8 cellular contexts compared by ENCODE assay signal in genomic region chr6:125749112-125749863, GRCh38. TPM values are rescaled to one million over a fixed set of nuclear protein-coding genes. Genes with fewer than 3 reads are reported as not detected.
DNase-seq lines count a peak whose midpoint lies in the region; FAIRE-seq and TF ChIP-seq lines count a peak whose summit lies in the region.

Gene HEY2, plus strand, starts transcription at chr6:125749632. Its CDS starts 145 bp downstream, at chr6:125749777.

- peak; percentile 89 for DNase-seq in ELR (ENCODE audit: low read depth)
- DNase-seq in H54 (ENCODE audit: insufficient read length, low spot score) = peak; percentile 78
- peak; percentile 94 for DNase-seq in LoVo (ENCODE audit: low spot score)
- DNase-seq in SK-N-MC (ENCODE audit: low read depth, low spot score) = no peak
- DNase-seq in glomerular visceral epithelial cell (ENCODE audit: extremely low spot score) = peak; percentile 89
- DNase-seq in occipital lobe (lab: John Stamatoyannopoulos, UW) = peak; percentile 87
- DNase-seq in superior temporal gyrus (ENCODE audit: extremely low spot score) = peak; percentile 94

- peak within 1 kb of the TSS; percentile 72 for H3K9ac ChIP-seq in SK-N-MC (ENCODE audit: insufficient read length)

- no peak for TF ChIP-seq POLR2A in H54 (IDR thresholded peaks at IDR 0.05; ENCODE audit: low read depth, low read length)

- H3K27me3 Mint-ChIP-seq in activated naive CD8-positive, alpha-beta T cell = peaks cover 26% of the 10 kb centered on the region

- peaks cover 35% of the 10 kb centered on the region for H3K4me1 Mint-ChIP-seq in activated naive CD8-positive, alpha-beta T cell (ENCODE audit: low read depth)

- peak within 1 kb of the TSS; percentile 94 for H3K4me3 ChIP-seq in SK-N-MC

- H3K36me3 ChIP-seq in SK-N-MC (ENCODE audit: insufficient read depth, low read length) = no peaks in the 10 kb centered on the region

- H3K27ac ChIP-seq in SK-N-MC = no peak within 1 kb of the TSS

- no peaks in the 10 kb centered on the region for H3K36me3 Mint-ChIP-seq in activated naive CD8-positive, alpha-beta T cell

- FAIRE-seq in H54 (lab: Jason Lieb, UNC) = no peak

- no peaks in the 10 kb centered on the region for H3K9me3 Mint-ChIP-seq in activated naive CD8-positive, alpha-beta T cell (ENCODE audit: low read depth)

- no peaks in the 10 kb centered on the region for H3K9me3 ChIP-seq in SK-N-MC (ENCODE audit: low read depth, low read length)

- peak within 1 kb of the TSS; percentile 46 for H3K27ac Mint-ChIP-seq in activated naive CD8-positive, alpha-beta T cell

- H3K4me3 Mint-ChIP-seq in activated naive CD8-positive, alpha-beta T cell = peak within 1 kb of the TSS; percentile 92

RNA-seq across cellular contexts. Expression of gene HEY2, which starts in this region (rescaled TPM):
- 0.62 TPM for total RNA-seq in occipital lobe

Comparison
In these comparisons a context has a peak if more than half of its experiments do, and no peak if none do; other contexts are left out.
1. Peak in DNase-seq in occipital lobe; RNA of the gene not detected or under 1 TPM.